ENCODE assay signal across 28 cellular contexts in genomic region chr1:181080543-181080942, GRCh38.
"Had no signal": no experiment of that assay in that cellular context is flagged by ENCODE, and none has a peak within 500 bp of the region (broad histone marks: within the 10 kb centered on the region; RNA-seq: fewer than 3 reads in every experiment).

No MANE protein-coding gene starts in this region.

- DNase-seq: activated B cell treated with CpG ODN at 0.5 μM for 24 hours; activated CD4-positive, alpha-beta T cell treated with anti-CD3 and anti-CD28 coated beads for 1 hour; activated CD4-positive, alpha-beta T cell treated with anti-CD3 and anti-CD28 coated beads, Interleukin-2, amount 10 ng/mL, durations not matched to agents 24 days and 14 days; activated CD4-positive, alpha-beta T cell treated with anti-CD3 and anti-CD28 coated beads, Interleukin-2, amount 50 U/mL, for 48 hours; activated CD8-positive, alpha-beta memory T cell treated with anti-CD3 and anti-CD28 coated beads, Interleukin-2, amount 10 ng/mL, durations not matched to agents 7 days and 5 days; activated effector memory CD4-positive, alpha-beta T cell treated with Interleukin-2 at 50 U/mL for 16 hours; activated naive CD4-positive, alpha-beta T cell; activated T-cell treated with anti-CD3 and anti-CD28 coated beads, Interleukin-2, amount 50 U/mL, for 24 hours; aorta; central memory CD4-positive, alpha-beta T cell; cortex of kidney; MM.1S; NCI-H1417 treated with DMSO at 0.1 percent for 48 hours; NCI-H1694; NCI-H2029; NCI-H2107; NCI-H2171 treated with DMSO at 0.1 percent for 48 hours; NCI-H226; NCI-H510A; NCI-H526 treated with DMSO at 0.1 percent for 48 hours; NK-92 treated with Interleukin-12 subunit alpha and Interleukin-12 subunit beta, amount 100 ng/mL, for 24 hours; RPMI8226; SK-N-SH; T-helper 9 cell had no signal

- H3K9me3 ChIP-seq: SK-N-SH had no signal

- H3K9ac ChIP-seq: SK-N-SH had no signal

- H3K4me2 ChIP-seq: SK-N-SH had no signal

- ATAC-seq: activated CD8-positive, alpha-beta memory T cell treated with anti-CD3 and anti-CD28 coated beads, Interleukin-2, amount 10 ng/mL, durations not matched to agents 7 days and 5 days; Panc1; Right ventricle myocardium inferior had no signal

- FAIRE-seq: bronchial epithelial cell, TTC549 had no signal
